In genomic region chr2:201642086-201642578, GRCh38 we compare ENCODE assay signal across 8 cellular contexts. TPM values are rescaled to one million over a fixed set of nuclear protein-coding genes. Genes with fewer than 3 reads are reported as not detected.
DNase-seq lines count a peak whose midpoint lies in the region; ATAC-seq and TF ChIP-seq lines count a peak whose summit lies in the region.

No MANE protein-coding gene starts in this region.

- H3K79me2 ChIP-seq in parathyroid adenoma, result no peaks in the 10 kb centered on the region

- peaks cover 9 to 15% (median 13%) of the 10 kb centered on the region in 3 donors for H3K4me1 Mint-ChIP-seq in CD8-positive, alpha-beta memory T cell

- H3K36me3 ChIP-seq in CD8-positive, alpha-beta memory T cell (ENCODE audit: insufficient read depth, low read length), result no peaks in the 10 kb centered on the region
- H3K36me3 ChIP-seq in parathyroid adenoma (ENCODE audit: control insufficient read depth, insufficient read depth, low read length), result no peaks in the 10 kb centered on the region

- no peaks in the 10 kb centered on the region for H3K27me3 Mint-ChIP-seq in CD8-positive, alpha-beta memory T cell

- peak overlapping the region; percentile 93 for H3K4me2 ChIP-seq in parathyroid adenoma (ENCODE audit: low read length)

- H3K9me3 ChIP-seq in CD8-positive, alpha-beta memory T cell (ENCODE audit: low read length), result no peaks in the 10 kb centered on the region
- no peaks in the 10 kb centered on the region for H3K9me3 ChIP-seq in parathyroid adenoma (ENCODE audit: control insufficient read depth, low read length)

- H3K27ac Mint-ChIP-seq in CD8-positive, alpha-beta memory T cell, result peak overlapping the region; percentile 93 to 99 (median 99)

- H3K9ac ChIP-seq in parathyroid adenoma, result peak overlapping the region; percentile 61

- peak overlapping the region; percentile 97 for H3K27ac ChIP-seq in CD8-positive, alpha-beta memory T cell (ENCODE audit: low read depth, low read length)
- H3K27ac ChIP-seq in parathyroid adenoma, result peak overlapping the region; percentile 83

- peak overlapping the region; percentile 83 for H2AFZ ChIP-seq in parathyroid adenoma

- CTCF ChIA-PET in CD8-positive, alpha-beta memory T cell (lab: Charles Lee), result interaction anchor here (0.8 to 1.3 kb wide), 4 partner anchors 9 to 409 kb away, joined by 3 read pairs; partner anchors contain the start of gene ALS2

- TF ChIP-seq CTCF in fibroblast of pulmonary artery (IDR thresholded peaks at IDR 0.05; ENCODE audit: low read length, missing control alignments) (no peak), parathyroid adenoma (IDR thresholded peaks at IDR 0.05) (no peak)

- no peak for DNase-seq in CD8-positive, alpha-beta memory T cell
- DNase-seq in SW480 (ENCODE audit: low spot score) (peak; percentile 44), fibroblast of pulmonary artery (ENCODE audit: low read depth) (no peak), COLO829 (ENCODE audit: low spot score) (no peak)
- DNase-seq in stimulated activated naive CD4-positive, alpha-beta T cell treated with Interleukin-2 at 50 U/mL for 16 hours (lab: John Stamatoyannopoulos, UW), result no peak

- peak overlapping the region; percentile 98 for H3K4me3 ChIP-seq in CD8-positive, alpha-beta memory T cell (ENCODE audit: low read length)
- peak overlapping the region; percentile 88 for H3K4me3 ChIP-seq in fibroblast of pulmonary artery (replicated peaks; ENCODE audit: low read depth, low read length)
- H3K4me3 ChIP-seq in parathyroid adenoma (ENCODE audit: low read depth, low read length), result peak overlapping the region; percentile 95

- H3K4me3 Mint-ChIP-seq in CD8-positive, alpha-beta memory T cell, result peak overlapping the region; percentile 92 to 99 (median 96)

- H3K36me3 Mint-ChIP-seq in CD8-positive, alpha-beta memory T cell, result peaks cover 0 to 6% (median 1%) of the 10 kb centered on the region in 3 donors

- peaks cover 11% of the 10 kb centered on the region for H3K4me1 ChIP-seq in CD8-positive, alpha-beta memory T cell (ENCODE audit: insufficient read depth, low read length)
- peaks cover 6% of the 10 kb centered on the region for H3K4me1 ChIP-seq in parathyroid adenoma

- H3K27me3 ChIP-seq in CD8-positive, alpha-beta memory T cell (ENCODE audit: insufficient read depth, low read length, poor library complexity, severe bottlenecking), result no peaks in the 10 kb centered on the region
- H3K27me3 ChIP-seq in parathyroid adenoma (ENCODE audit: control insufficient read depth, insufficient read depth, low read length), result no peaks in the 10 kb centered on the region

- ATAC-seq in GM21367 (IDR thresholded peaks at IDR 0.05; ENCODE audit: unreplicated experiment), result peak; percentile 39
- peak; percentile 24 for ATAC-seq in HG03571 (IDR thresholded peaks at IDR 0.05; ENCODE audit: unreplicated experiment)

- no peaks in the 10 kb centered on the region for H3K9me3 Mint-ChIP-seq in CD8-positive, alpha-beta memory T cell

- POLR2A ChIA-PET in CD8-positive, alpha-beta memory T cell (lab: Charles Lee), result interaction anchor here (0.5 to 2.3 kb wide), 6 partner anchors 139 to 624 kb away, joined by 3 to 10 read pairs (median 3); partner anchors contain the start of genes ALS2, STRADB and TRAK2

RNA-seq across cellular contexts. Expression of gene TMEM237, which starts 1.2 kb away (rescaled TPM):
- total RNA-seq in CD8-positive, alpha-beta memory T cell, result 10 to 100 TPM; 18.5 TPM
- 6.7 TPM for polyA plus RNA-seq in CD8-positive, alpha-beta memory T cell

RNA-seq across cellular contexts. Expression of gene MPP4, which starts 56.3 kb away (rescaled TPM):
- not detected for total RNA-seq in CD8-positive, alpha-beta memory T cell
- polyA plus RNA-seq in CD8-positive, alpha-beta memory T cell, result not detected
